ENCODE assay signal across 1 cellular context in the genomic region with DNA sequence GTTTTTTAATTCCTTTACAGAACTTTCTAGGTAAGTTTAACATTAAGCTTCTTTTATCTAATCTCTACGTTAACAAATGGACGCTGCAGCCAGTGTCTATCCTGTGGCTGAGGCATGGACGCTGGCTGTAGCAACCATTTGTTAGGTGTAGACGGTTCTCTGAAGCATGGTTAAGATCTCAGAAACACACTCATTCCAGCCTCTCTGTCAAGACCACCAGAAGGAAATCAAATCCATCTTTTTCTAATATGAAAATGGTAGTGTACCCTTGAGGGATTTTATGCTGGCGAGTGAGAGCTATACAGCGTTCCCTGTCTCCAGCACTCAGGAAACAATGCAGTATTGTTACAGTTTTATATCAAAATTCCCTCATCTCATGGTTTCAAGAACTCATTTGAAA.
TF ChIP-seq lines count a peak whose summit lies in the region.

No MANE protein-coding gene starts in this region.

TF ChIP-seq in WTC11, 78 proteins besides CTCF, POLR2A, EP300 and RAD21 (continued from another document):
- TF ChIP-seq PRRX2 (CRISPR knock-in tag; IDR thresholded peaks at IDR 0.05) (no peak), TCF7 (CRISPR knock-in tag; IDR thresholded peaks at IDR 0.05; ENCODE audit: low read depth) (no peak), RORB (CRISPR knock-in tag; IDR thresholded peaks at IDR 0.05) (no peak), NFE2L1 (CRISPR knock-in tag; IDR thresholded peaks at IDR 0.05) (no peak)
